Comparison of ENCODE assay signal across 16 cellular contexts in genomic region chr20:7152071-7152470, GRCh38.
A peak's percentile ranks its signal among the peaks of the same experiment; 100 is the strongest.
DNase-seq lines count a peak whose midpoint lies in the region; ATAC-seq and TF ChIP-seq lines count a peak whose summit lies in the region.
"Had no signal": no experiment of that assay in that cellular context is flagged by ENCODE, and none has a peak within 500 bp of the region (broad histone marks: within the 10 kb centered on the region; RNA-seq: fewer than 3 reads in every experiment).

No MANE protein-coding gene starts in this region.

- ATAC-seq in left lung (peak; percentile 74), HG03095 (IDR thresholded peaks at IDR 0.05; ENCODE audit: unreplicated experiment) (no peak), HG03097 (IDR thresholded peaks at IDR 0.05; ENCODE audit: low FRiP score, unreplicated experiment) (no peak)

- H3K36me3 Mint-ChIP-seq in Calu3 (ENCODE audit: insufficient read depth, unreplicated experiment): no peaks in the 10 kb centered on the region
- H3K36me3 Mint-ChIP-seq: CD8-positive, alpha-beta memory T cell had no signal

- H3K36me3 ChIP-seq in left lung: no peaks in the 10 kb centered on the region
- H3K36me3 ChIP-seq: SJCRH30 had no signal

- H3K27me3 ChIP-seq in left lung: no peaks in the 10 kb centered on the region
- H3K27me3 ChIP-seq: SJCRH30 had no signal

- CTCF ChIA-PET in Calu3 (lab: Charles Lee): no interaction called here

- no peaks in the 10 kb centered on the region for H3K27me3 Mint-ChIP-seq in Calu3 (ENCODE audit: unreplicated experiment)

- peaks cover 13% of the 10 kb centered on the region for H3K4me1 Mint-ChIP-seq in Calu3 (ENCODE audit: low read depth, unreplicated experiment)
- H3K4me1 Mint-ChIP-seq: CD8-positive, alpha-beta memory T cell had no signal

- intact Hi-C loops in left lung (cut with DNase I) (no loop called here), Calu3 (cut with micrococcal nuclease; ENCODE audit: unreplicated experiment) (no loop called here)

- no peaks in the 10 kb centered on the region for H3K9me3 ChIP-seq in left lung
- H3K9me3 ChIP-seq: SJCRH30 had no signal

- H3K9me3 Mint-ChIP-seq in Calu3 (ENCODE audit: low read depth, unreplicated experiment): no peaks in the 10 kb centered on the region

- no peak for TF ChIP-seq CTCF in epithelial cell of esophagus (IDR thresholded peaks at IDR 0.05; ENCODE audit: insufficient read depth, low read depth, low read length, missing control alignments)
- no peak for TF ChIP-seq CTCF in left lung (IDR thresholded peaks at IDR 0.05)
- TF ChIP-seq CTCF in Calu3 (IDR thresholded peaks at IDR 0.05; ENCODE audit: unreplicated experiment): no peak

- no TSS peak for BruUV-seq in Calu3 (replicated peaks; lab: Mats Ljungman, UMichigan)

- no peak overlapping the region for H3K4me3 Mint-ChIP-seq in Calu3 (ENCODE audit: low read depth, unreplicated experiment)
- H3K4me3 Mint-ChIP-seq: CD8-positive, alpha-beta memory T cell had no signal

- no peaks in the 10 kb centered on the region for H3K4me1 ChIP-seq in left lung
- H3K4me1 ChIP-seq: SJCRH30 had no signal

- H3K4me3 ChIP-seq in epithelial cell of esophagus (ENCODE audit: low read length): no peak overlapping the region
- no peak overlapping the region for H3K4me3 ChIP-seq in left lung
- H3K4me3 ChIP-seq: SJCRH30 had no signal

- peak; percentile 17 for DNase-seq in H4 (ENCODE audit: low spot score)
- DNase-seq in amniotic epithelial cell (ENCODE audit: low read depth): peak; percentile 79
- peak; percentile 70 for DNase-seq in epithelial cell of esophagus (ENCODE audit: low read depth)
- no peak for DNase-seq in left lung
- DNase-seq in Calu3: no peak
- DNase-seq in HuH-7 (ENCODE audit: low spot score): no peak
- DNase-seq: CD8-positive, alpha-beta memory T cell; DMS 273 treated with DMSO at 0.1 percent for 48 hours; H7; NCI-H1048; NCI-H2107; NCI-H524; RPMI8226; SJCRH30 had no signal

- H3K27ac Mint-ChIP-seq in Calu3 (ENCODE audit: unreplicated experiment): no peak overlapping the region
- H3K27ac Mint-ChIP-seq: CD8-positive, alpha-beta memory T cell had no signal

- no peak overlapping the region for H3K27ac ChIP-seq in left lung
- H3K27ac ChIP-seq: SJCRH30 had no signal

Comparison
In these comparisons a context has a peak if more than half of its experiments do, and no peak if none do; other contexts are left out.
1. DNase-seq: peak in H4 (single experiment), amniotic epithelial cell (single experiment) and epithelial cell of esophagus (single experiment); none in left lung (0 of 2), Calu3 (single experiment) and HuH-7 (single experiment).